In the genomic region with DNA sequence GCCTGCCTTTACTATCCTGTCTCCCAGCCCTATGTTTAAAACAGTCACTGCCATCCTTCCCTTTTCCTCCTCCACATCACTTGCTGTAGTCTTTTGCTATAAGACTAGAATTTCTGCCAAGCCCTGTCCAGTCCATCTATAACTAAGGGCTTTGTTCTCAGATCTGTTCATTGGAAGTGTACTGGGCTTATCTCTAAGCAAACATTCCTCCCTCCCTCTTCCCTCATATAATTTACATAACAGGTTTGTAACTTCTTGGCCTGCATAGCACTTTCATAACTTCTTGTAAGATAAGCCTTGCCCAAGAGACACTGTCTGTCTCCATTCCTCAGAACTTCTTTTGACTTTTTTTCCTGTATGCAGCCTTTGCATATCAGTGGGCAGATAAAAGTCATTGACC, we compare ENCODE assay signal across 17 cellular contexts. TPM values are rescaled to one million over a fixed set of nuclear protein-coding genes. Genes with fewer than 3 reads are reported as not detected.
DNase-seq lines count a peak whose midpoint lies in the region; ATAC-seq and TF ChIP-seq lines count a peak whose summit lies in the region.
"Had no signal": no experiment of that assay in that cellular context is flagged by ENCODE, and none has a peak within 500 bp of the region (broad histone marks: within the 10 kb centered on the region; RNA-seq: fewer than 3 reads in every experiment).

No MANE protein-coding gene starts in this region.

- H3K27me3 ChIP-seq in hepatocyte (no peaks in the 10 kb centered on the region), prostate gland (replicated peaks; ENCODE audit: insufficient read depth) (no peaks in the 10 kb centered on the region)
- H3K27me3 ChIP-seq: gastrocnemius medialis had no signal

- intact Hi-C loops in prostate gland (cut with DNase I) = no loop called here

- peak overlapping the region; percentile 46 for H3K4me2 ChIP-seq in hepatocyte
- H3K4me2 ChIP-seq: KMS-11 had no signal

- H3K4me1 ChIP-seq in hepatocyte (ENCODE audit: insufficient read depth) = peaks cover 9% of the 10 kb centered on the region
- no peaks in the 10 kb centered on the region for H3K4me1 ChIP-seq in prostate gland (replicated peaks)
- H3K4me1 ChIP-seq: gastrocnemius medialis had no signal

- ATAC-seq in HG02970 (IDR thresholded peaks at IDR 0.05; ENCODE audit: low FRiP score, unreplicated experiment) = no peak
- ATAC-seq: activated CD8-positive, alpha-beta memory T cell treated with anti-CD3 and anti-CD28 coated beads, Interleukin-2, amount 10 ng/mL, durations not matched to agents 7 days and 5 days; effector memory CD8-positive, alpha-beta T cell; gastrocnemius medialis had no signal

- H4K20me1 ChIP-seq in hepatocyte (ENCODE audit: insufficient read depth, poor library complexity, severe bottlenecking) = no peaks in the 10 kb centered on the region

- peak; percentile 87 for DNase-seq in HT-29 (ENCODE audit: low spot score)
- peak; percentile 63 for DNase-seq in astrocyte of the hippocampus (ENCODE audit: low read depth, low spot score)
- peak; percentile 66 for DNase-seq in hepatocyte (ENCODE audit: low spot score)
- DNase-seq in prostate gland (ENCODE audit: low spot score) = peak; percentile 51
- DNase-seq in stimulated activated CD4-positive, alpha-beta T cell treated with anti-CD3 and anti-CD28 coated beads, Interleukin-4, amount 100 ng/mL, for 24 hours = no peak
- DNase-seq in hypothalamus (lab: John Stamatoyannopoulos, UW) = no peak
- DNase-seq in T-helper 9 cell = no peak
- DNase-seq: activated B cell treated with CpG ODN at 0.5 μM for 24 hours; activated CD8-positive, alpha-beta memory T cell treated with anti-CD3 and anti-CD28 coated beads, Interleukin-2, amount 10 ng/mL, durations not matched to agents 7 days and 5 days; activated naive CD4-positive, alpha-beta T cell; effector memory CD8-positive, alpha-beta T cell; gastrocnemius medialis; HFFc6; NCI-H146 had no signal

- no peaks in the 10 kb centered on the region for H3K9me2 ChIP-seq in hepatocyte (replicated peaks; ENCODE audit: insufficient read depth)

- H3K9me3 ChIP-seq in hepatocyte (ENCODE audit: low read depth) (no peaks in the 10 kb centered on the region), prostate gland (no peaks in the 10 kb centered on the region)

- TF ChIP-seq POLR2A in prostate gland (IDR thresholded peaks at IDR 0.05) = no peak

- no peaks in the 10 kb centered on the region for H3K36me3 ChIP-seq in hepatocyte (replicated peaks; ENCODE audit: insufficient read depth, low read depth)
- H3K36me3 ChIP-seq in prostate gland = no peaks in the 10 kb centered on the region
- H3K36me3 ChIP-seq: gastrocnemius medialis, thoracic aorta had no signal

- H3K79me2 ChIP-seq in hepatocyte = no peaks in the 10 kb centered on the region

- no peak for TF ChIP-seq CTCF in hepatocyte (IDR thresholded peaks at IDR 0.05; ENCODE audit: poor library complexity)
- TF ChIP-seq CTCF in prostate gland (IDR thresholded peaks at IDR 0.05) = no peak

- H2AFZ ChIP-seq in hepatocyte = no peak overlapping the region

- peak overlapping the region; percentile 43 for H3K27ac ChIP-seq in hepatocyte
- H3K27ac ChIP-seq in prostate gland = no peak overlapping the region
- H3K27ac ChIP-seq: gastrocnemius medialis, KMS-11, thoracic aorta had no signal

- H3K4me3 ChIP-seq in hepatocyte (no peak overlapping the region), prostate gland (no peak overlapping the region)
- H3K4me3 ChIP-seq: gastrocnemius medialis, thoracic aorta had no signal

RNA-seq across cellular contexts. Expression of gene TPRG1, which starts 16.7 kb away (rescaled TPM):
- total RNA-seq in HT-29 (2014; rRNA removed; shearing (Covaris generic)) = 0.21 TPM in 1 of 2 replicates, not detected in the other
- total RNA-seq in hepatocyte (0.16 and 0.43 TPM in 2 replicates), prostate gland (1 to 10 TPM; 1.7 to 4.7 TPM)
- polyA plus RNA-seq in hepatocyte = 1.2 TPM in 1 of 2 replicates, not detected in the other
- total RNA-seq: HFFc6 had no signal

Comparison
In these comparisons a context has a peak if more than half of its experiments do, and no peak if none do; other contexts are left out.
1. DNase-seq: peak in HT-29 (single experiment), astrocyte of the hippocampus (single experiment), hepatocyte (single experiment) and prostate gland (single experiment); none in stimulated activated CD4-positive, alpha-beta T cell treated with anti-CD3 and anti-CD28 coated beads, Interleukin-4, amount 100 ng/mL, for 24 hours (single experiment), hypothalamus (0 of 51) and T-helper 9 cell (single experiment).